19 cellular contexts compared by ENCODE assay signal in genomic region chr3:7293286-7293685, GRCh38.
"Had no signal": no experiment of that assay in that cellular context is flagged by ENCODE, and none has a peak within 500 bp of the region (broad histone marks: within the 10 kb centered on the region; RNA-seq: fewer than 3 reads in every experiment).

No MANE protein-coding gene starts in this region.

- H3K79me2 ChIP-seq: hepatocyte had no signal

- H3K9me3 ChIP-seq: esophagus muscularis mucosa, gastroesophageal sphincter, heart left ventricle, left lung, lower lobe of right lung had no signal

- H3K4me3 ChIP-seq: coronary artery, dorsolateral prefrontal cortex, esophagus muscularis mucosa, gastroesophageal sphincter, heart left ventricle, hepatocyte, left lung, lower lobe of right lung had no signal

- H3K27me3 ChIP-seq: dorsolateral prefrontal cortex, esophagus muscularis mucosa, foreskin keratinocyte, gastroesophageal sphincter, heart left ventricle, hepatocyte, left lung had no signal

- H3K27ac Mint-ChIP-seq: immature natural killer cell had no signal

- H3K36me3 ChIP-seq: esophagus muscularis mucosa, gastroesophageal sphincter, heart left ventricle, left lung, lower lobe of right lung had no signal

- H3K27ac ChIP-seq: coronary artery, dorsolateral prefrontal cortex, esophagus muscularis mucosa, foreskin keratinocyte, gastroesophageal sphincter, heart left ventricle, hepatocyte, left lung, lower lobe of right lung had no signal

- H3K9me3 Mint-ChIP-seq: immature natural killer cell had no signal

- ATAC-seq: foreskin keratinocyte, gastroesophageal sphincter, left lung, lower lobe of right lung had no signal

- H3K4me2 ChIP-seq: hepatocyte had no signal

- H3K4me1 ChIP-seq: esophagus muscularis mucosa, foreskin keratinocyte, gastroesophageal sphincter, lower lobe of right lung had no signal

- H3K4me3 Mint-ChIP-seq: immature natural killer cell had no signal

- H2AFZ ChIP-seq: hepatocyte had no signal

- DNase-seq: dermis blood vessel endothelial cell; dorsolateral prefrontal cortex; effector CD4-positive, alpha-beta T cell; effector memory CD4-positive, alpha-beta T cell; foreskin keratinocyte; heart left ventricle; hypothalamus; immature natural killer cell; islet precursor cell; kidney; kidney glomerular epithelial cell; left lung; lower lobe of right lung; mesendoderm; midbrain had no signal
